Comparison of ENCODE assay signal across 8 cellular contexts in genomic region chr7:43905954-43906326, GRCh38. TPM values are rescaled to one million over a fixed set of nuclear protein-coding genes. Genes with fewer than 3 reads are reported as not detected.
DNase-seq lines count a peak whose midpoint lies in the region; ATAC-seq and TF ChIP-seq lines count a peak whose summit lies in the region.

No MANE protein-coding gene starts in this region.

- H3K27ac ChIP-seq in OCI-LY7 (ENCODE audit: low read depth, low read length, poor library complexity, severe bottlenecking) = no peak overlapping the region

- no peaks in the 10 kb centered on the region for H4K20me1 ChIP-seq in OCI-LY7 (ENCODE audit: insufficient read depth, low read length)

- TF ChIP-seq CTCF in OCI-LY7 (conservative IDR thresholded peaks at IDR 0.05; ENCODE audit: low read length) = no peak

- no peaks in the 10 kb centered on the region for H3K9me3 Mint-ChIP-seq in activated naive CD4-positive, alpha-beta T cell treated with anti-CD3 and anti-CD28 coated beads for 36 hours

- peak; percentile 56 for DNase-seq in ACHN
- DNase-seq in OCI-LY7 (ENCODE audit: low spot score) = no peak
- peak; percentile 40 for DNase-seq in activated naive CD4-positive, alpha-beta T cell treated with anti-CD3 and anti-CD28 coated beads for 36 hours
- peak; percentile 59 for DNase-seq in germinal center (ENCODE audit: low spot score)

- no peak overlapping the region for H3K4me3 ChIP-seq in OCI-LY7 (ENCODE audit: low read depth, low read length, poor library complexity, severe bottlenecking)
- H3K4me3 ChIP-seq in neuron (ENCODE audit: low read length) = peak overlapping the region; percentile 77

- H2AFZ ChIP-seq in OCI-LY7 (ENCODE audit: low read length) (no peak overlapping the region), neuron (ENCODE audit: low read depth, low read length) (peak overlapping the region; percentile 8)

- H3K9me3 ChIP-seq in OCI-LY7 (ENCODE audit: low read length) (no peaks in the 10 kb centered on the region), neuron (ENCODE audit: low read length) (no peaks in the 10 kb centered on the region)

- H3K79me2 ChIP-seq in OCI-LY7 (ENCODE audit: insufficient read depth, low read depth, low read length) = no peaks in the 10 kb centered on the region

- H3K27me3 ChIP-seq in neuron (ENCODE audit: insufficient read depth, low read length) = no peaks in the 10 kb centered on the region

- TF ChIP-seq POLR2A in GM18505 (IDR thresholded peaks at IDR 0.05; ENCODE audit: borderline replicate concordance, extremely low read depth, insufficient read depth, insufficient read length) = no peak

- POLR2A ChIA-PET in OCI-LY7 (lab: Charles Lee) = interaction anchor here (0.9 kb wide), 1 partner anchor 18 kb away, joined by 4 read pairs; no protein-coding TSS in a partner anchor

- H3K36me3 ChIP-seq in OCI-LY7 (ENCODE audit: insufficient read depth, low read length) (no peaks in the 10 kb centered on the region), neuron (ENCODE audit: insufficient read depth, low read length) (no peaks in the 10 kb centered on the region)

- CTCF ChIA-PET in OCI-LY7 (lab: Charles Lee; ENCODE audit: unreplicated experiment) = no interaction called here
- CTCF ChIA-PET in activated naive CD4-positive, alpha-beta T cell treated with anti-CD3 and anti-CD28 coated beads for 36 hours (lab: Charles Lee) = no interaction called here

- ATAC-seq in GM18505 (IDR thresholded peaks at IDR 0.05; ENCODE audit: unreplicated experiment) (peak; percentile 29), HG03045 (IDR thresholded peaks at IDR 0.05; ENCODE audit: unreplicated experiment) (peak; percentile 39), HG02938 (IDR thresholded peaks at IDR 0.05; ENCODE audit: unreplicated experiment) (no peak)

- peak overlapping the region; percentile 92 for H3K4me3 Mint-ChIP-seq in activated naive CD4-positive, alpha-beta T cell treated with anti-CD3 and anti-CD28 coated beads for 36 hours

- no peaks in the 10 kb centered on the region for H3K27me3 Mint-ChIP-seq in activated naive CD4-positive, alpha-beta T cell treated with anti-CD3 and anti-CD28 coated beads for 36 hours (ENCODE audit: low read depth)

- in situ Hi-C loops in ACHN (cut with HindIII; ENCODE audit: low pct_ligation_motif_present, low pct_unique_long_range_greater_than_20kb, low sequenced_read_pairs) = no loop called here

- no TSS peak for BruUV-seq in OCI-LY7 (replicated peaks; lab: Mats Ljungman, UMichigan)

- H3K4me1 ChIP-seq in OCI-LY7 (ENCODE audit: insufficient read depth, low read length, poor library complexity, severe bottlenecking) (no peaks in the 10 kb centered on the region), neuron (ENCODE audit: insufficient read depth, low read length) (peaks cover 10% of the 10 kb centered on the region)

- peak overlapping the region; percentile 44; the same call in 1 of the 2 replicates for H3K4me2 ChIP-seq in OCI-LY7 (ENCODE audit: low read length)

- H3K4me1 Mint-ChIP-seq in activated naive CD4-positive, alpha-beta T cell treated with anti-CD3 and anti-CD28 coated beads for 36 hours (ENCODE audit: low read depth) = peaks cover 35% of the 10 kb centered on the region

- peaks cover 5% of the 10 kb centered on the region for H3K36me3 Mint-ChIP-seq in activated naive CD4-positive, alpha-beta T cell treated with anti-CD3 and anti-CD28 coated beads for 36 hours (ENCODE audit: low read depth)

- peak overlapping the region; percentile 91 for H3K27ac Mint-ChIP-seq in activated naive CD4-positive, alpha-beta T cell treated with anti-CD3 and anti-CD28 coated beads for 36 hours

- intact Hi-C loops in OCI-LY7 (cut with micrococcal nuclease; ENCODE audit: unreplicated experiment) = no loop called here
- intact Hi-C loops in activated naive CD4-positive, alpha-beta T cell treated with anti-CD3 and anti-CD28 coated beads for 36 hours (cut with micrococcal nuclease) = loop anchor here (1.0 kb wide), 2 partner anchors 20 to 37 kb away; partner anchors contain the start of genes MRPS24 and UBE2D4

- no peaks in the 10 kb centered on the region for H3K9me2 ChIP-seq in OCI-LY7 (ENCODE audit: insufficient read depth, low read length)

RNA-seq across cellular contexts. Expression of gene URGCP, which starts 0.5 kb away (rescaled TPM):
- total RNA-seq in OCI-LY7 (2014; rRNA removed; shearing (Covaris generic)) = 2.3 and 4.7 TPM in 2 replicates
- 6.5 and 6.8 TPM in 2 replicates for total RNA-seq in OCI-LY7 (2022)
- 10 to 100 TPM; 21.5 to 23.9 TPM for total RNA-seq in activated naive CD4-positive, alpha-beta T cell treated with anti-CD3 and anti-CD28 coated beads for 36 hours

RNA-seq across cellular contexts. Expression of gene UBE2D4, which starts 20.3 kb away (rescaled TPM):
- total RNA-seq in OCI-LY7 (2014; rRNA removed; shearing (Covaris generic)) = 2.8 and 13.9 TPM in 2 replicates
- total RNA-seq in OCI-LY7 (2022) = 3.8 and 5.5 TPM in 2 replicates
- total RNA-seq in activated naive CD4-positive, alpha-beta T cell treated with anti-CD3 and anti-CD28 coated beads for 36 hours = 10 to 100 TPM; 11.4 to 12.8 TPM

RNA-seq across cellular contexts. Expression of gene MRPS24, which starts 36.6 kb away (rescaled TPM):
- 60.6 and 65.1 TPM in 2 replicates for total RNA-seq in OCI-LY7 (2014; rRNA removed; shearing (Covaris generic))
- total RNA-seq in OCI-LY7 (2022) = 83.4 and 89.7 TPM in 2 replicates
- total RNA-seq in activated naive CD4-positive, alpha-beta T cell treated with anti-CD3 and anti-CD28 coated beads for 36 hours = 100 to 1,000 TPM; 153 TPM
